8 cellular contexts compared by ENCODE assay signal in the genomic region with DNA sequence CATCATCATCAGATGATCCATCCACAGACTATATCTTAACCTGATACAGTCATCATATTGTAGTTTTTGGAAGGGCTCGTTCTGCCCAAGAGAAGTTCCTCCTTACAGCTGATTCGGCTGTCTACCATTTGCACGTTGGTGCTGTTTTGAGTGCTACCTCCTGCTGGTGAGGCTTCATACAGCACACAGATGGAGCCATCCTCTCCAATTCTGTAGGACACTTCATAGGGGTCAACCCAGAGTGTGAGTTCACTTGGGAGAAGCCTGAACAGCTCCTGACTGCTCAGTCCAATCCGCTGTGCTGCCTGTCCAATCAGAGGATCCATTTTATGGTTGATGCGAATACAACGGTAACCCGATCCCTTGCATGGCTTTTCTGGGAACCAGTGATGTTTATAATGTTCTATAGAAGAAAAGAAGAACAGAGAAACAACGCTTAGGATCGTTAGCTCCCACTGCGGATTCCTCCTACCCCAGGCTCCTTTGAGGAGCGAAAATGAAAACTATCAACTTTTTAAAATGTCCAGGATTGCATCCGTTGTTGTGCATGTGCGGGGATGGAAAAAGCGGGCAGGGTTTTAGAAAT. TPM values are rescaled to one million over a fixed set of nuclear protein-coding genes. Genes with fewer than 3 reads are reported as not detected.
A peak's percentile ranks its signal among the peaks of the same experiment; 100 is the strongest.
DNase-seq lines count a peak whose midpoint lies in the region; ATAC-seq and TF ChIP-seq lines count a peak whose summit lies in the region.

No MANE protein-coding gene starts in this region.

- H3K4me1 ChIP-seq in right atrium auricular region (peaks cover 0 to 10% of the 10 kb centered on the region in 2 donors), psoas muscle (peaks cover 45% of the 10 kb centered on the region), uterus (no peaks in the 10 kb centered on the region)

- H3K4me1 Mint-ChIP-seq in T-helper 1 cell treated with Interleukin-12 subunit alpha and Interleukin-12 subunit beta and Interleukin-4 antibody, amounts not matched to agents 30 μg/mL and 1 μg/mL, for 36 hours (ENCODE audit: low read depth) = peaks cover 35% of the 10 kb centered on the region

- peak in 1 of 2 donors; percentile 69 for TF ChIP-seq POLR2A in uterus (IDR thresholded peaks at IDR 0.05)

- peak; percentile 73 for DNase-seq in DMS153 treated with DMSO at 0.1 percent for 48 hours (lab: John Stamatoyannopoulos, UW; ENCODE audit: unreplicated experiment)
- peak; percentile 98 for DNase-seq in HCEC 1CT
- DNase-seq in NCI-H146 treated with DMSO at 0.1 percent for 48 hours (lab: John Stamatoyannopoulos, UW; ENCODE audit: unreplicated experiment) = peak; percentile 76
- peak in 49 of 56 donors; percentile 3 to 75 (median 36) for DNase-seq in amygdala (lab: John Stamatoyannopoulos, UW)
- peak; percentile 86 for DNase-seq in right atrium auricular region (ENCODE audit: low spot score)
- peak; percentile 48 to 64 for DNase-seq in psoas muscle
- DNase-seq in uterus = peak; percentile 68 to 80

- no peaks in the 10 kb centered on the region for H3K9me3 Mint-ChIP-seq in T-helper 1 cell treated with Interleukin-12 subunit alpha and Interleukin-12 subunit beta and Interleukin-4 antibody, amounts not matched to agents 30 μg/mL and 1 μg/mL, for 36 hours

- peak; percentile 43 to 79 for TF ChIP-seq CTCF in right atrium auricular region (IDR thresholded peaks at IDR 0.05)
- peak; percentile 60 for TF ChIP-seq CTCF in psoas muscle (IDR thresholded peaks at IDR 0.05)
- TF ChIP-seq CTCF in uterus (IDR thresholded peaks at IDR 0.05) = peak; percentile 59 to 83 (median 73)

- H3K4me3 ChIP-seq in right atrium auricular region = peak overlapping the region; percentile 84 to 100
- H3K4me3 ChIP-seq in psoas muscle = peak overlapping the region; percentile 86
- H3K4me3 ChIP-seq in uterus = peak overlapping the region; percentile 84 to 93

- ATAC-seq in psoas muscle = peak; percentile 53 to 59 (median 57)

- H3K36me3 ChIP-seq in right atrium auricular region (peaks cover 54% of the 10 kb centered on the region), psoas muscle (ENCODE audit: insufficient read depth in 1 of 2, low read depth in 1 of 2) (peaks cover 0 to 17% of the 10 kb centered on the region in 2 donors), uterus (no peaks in the 10 kb centered on the region)

- H3K9me3 ChIP-seq in right atrium auricular region = no peaks in the 10 kb centered on the region
- no peaks in the 10 kb centered on the region for H3K9me3 ChIP-seq in psoas muscle
- H3K9me3 ChIP-seq in uterus = no peaks in the 10 kb centered on the region

- 1% methylated on average over 14 of the region's 14 CpGs for WGBS in psoas muscle, 3 donors

- H3K4me3 Mint-ChIP-seq in T-helper 1 cell treated with Interleukin-12 subunit alpha and Interleukin-12 subunit beta and Interleukin-4 antibody, amounts not matched to agents 30 μg/mL and 1 μg/mL, for 36 hours = peak overlapping the region; percentile 99

- H3K27ac Mint-ChIP-seq in T-helper 1 cell treated with Interleukin-12 subunit alpha and Interleukin-12 subunit beta and Interleukin-4 antibody, amounts not matched to agents 30 μg/mL and 1 μg/mL, for 36 hours = peak overlapping the region; percentile 97

- H3K27ac ChIP-seq in right atrium auricular region (peak overlapping the region; percentile 99 to 100), psoas muscle (peak overlapping the region; percentile 97), uterus (peak overlapping the region; percentile 98 to 99)

- no peaks in the 10 kb centered on the region for H3K27me3 Mint-ChIP-seq in T-helper 1 cell treated with Interleukin-12 subunit alpha and Interleukin-12 subunit beta and Interleukin-4 antibody, amounts not matched to agents 30 μg/mL and 1 μg/mL, for 36 hours (ENCODE audit: low read depth)

- H3K27me3 ChIP-seq in right atrium auricular region (no peaks in the 10 kb centered on the region), psoas muscle (ENCODE audit: insufficient read depth in 3 of 3, low read length in 2 of 3) (no peaks in the 10 kb centered on the region), uterus (no peaks in the 10 kb centered on the region)

- peaks cover 68% of the 10 kb centered on the region for H3K36me3 Mint-ChIP-seq in T-helper 1 cell treated with Interleukin-12 subunit alpha and Interleukin-12 subunit beta and Interleukin-4 antibody, amounts not matched to agents 30 μg/mL and 1 μg/mL, for 36 hours (ENCODE audit: low read depth)

- intact Hi-C loops in psoas muscle (cut with DNase I) (loop anchor here (2.0 to 10.0 kb wide), 4 partner anchors 323 to 428 kb away; no protein-coding TSS in a partner anchor), uterus (cut with DNase I; ENCODE audit: low total_unique reads) (loop anchor here (10.0 kb wide), 1 partner anchor 759 kb away; no protein-coding TSS in a partner anchor)

RNA-seq across cellular contexts. Expression of gene BTG1, which starts 1.5 kb away (rescaled TPM):
- total RNA-seq in right atrium auricular region (10 to 100 TPM; 51.2 to 61.6 TPM), psoas muscle (10 to 100 TPM; 18.4 to 34.2 (median 28.5) TPM), uterus (100 to 1,000 TPM in 1 of 4 donors, 10 to 100 TPM in 3; 40.4 to 214 (median 70.1) TPM)
- polyA plus RNA-seq in psoas muscle = 10 to 100 TPM in 2 of 3 donors, 1 to 10 TPM in 1; 9.9 to 12.6 (median 10.6) TPM

Comparison
In these comparisons a context has a peak if more than half of its experiments do, and no peak if none do; other contexts are left out.
1. Peak in every context shown above with its lines: DNase-seq, ATAC-seq, H3K4me3 ChIP-seq and H3K27ac ChIP-seq.
2. DNase-seq: peak in every context shown above with its lines; median percentile 98 in HCEC 1CT; 86 in right atrium auricular region; 76 in NCI-H146 treated with DMSO at 0.1 percent for 48 hours; 74 in uterus; 73 in DMS153 treated with DMSO at 0.1 percent for 48 hours; 56 in psoas muscle; 36 in amygdala.